Comparison of ENCODE assay signal across 8 cellular contexts in genomic region chr1:109655624-109656519, GRCh38. TPM values are rescaled to one million over a fixed set of nuclear protein-coding genes. Genes with fewer than 3 reads are reported as not detected.
DNase-seq lines count a peak whose midpoint lies in the region; ATAC-seq and TF ChIP-seq lines count a peak whose summit lies in the region.

GSTM4 (plus strand) TSS chr1:109656099; CDS start chr1:109656390, 291 bp downstream.

- H3K4me3 ChIP-seq in Caco-2 (ENCODE audit: low read depth, low read length) (peak within 1 kb of the TSS; percentile 48), HL-60 (replicated peaks; ENCODE audit: insufficient read depth, low read length) (peak within 1 kb of the TSS; percentile 65), fibroblast of pulmonary artery (replicated peaks; ENCODE audit: low read depth, low read length) (peak within 1 kb of the TSS; percentile 70)

- H3K36me3 Mint-ChIP-seq in Caco-2 (ENCODE audit: insufficient read depth, unreplicated experiment) (no peaks in the 10 kb centered on the region), natural killer cell (no peaks in the 10 kb centered on the region)
- H3K36me3 Mint-ChIP-seq in activated T-helper 2 cell treated with anti-CD3 and anti-CD28 coated beads, Interferon-gamma antibody, Interleukin-2, Interleukin-4, amounts not matched to agents 10 μg/mL and 5 μg/mL and 100 μg/mL, durations not matched to agents 14 hours and 24 hours and 36 hours (ENCODE audit: low read depth), result no peaks in the 10 kb centered on the region

- H3K36me3 ChIP-seq in Caco-2 (ENCODE audit: control insufficient read depth, insufficient read depth, low read length), result no peaks in the 10 kb centered on the region

- H3K9me3 Mint-ChIP-seq in Caco-2 (ENCODE audit: unreplicated experiment) (no peaks in the 10 kb centered on the region), natural killer cell (no peaks in the 10 kb centered on the region)
- H3K9me3 Mint-ChIP-seq in activated T-helper 2 cell treated with anti-CD3 and anti-CD28 coated beads, Interferon-gamma antibody, Interleukin-2, Interleukin-4, amounts not matched to agents 10 μg/mL and 5 μg/mL and 100 μg/mL, durations not matched to agents 14 hours and 24 hours and 36 hours, result no peaks in the 10 kb centered on the region

- H3K4me1 Mint-ChIP-seq in Caco-2 (ENCODE audit: low read depth, unreplicated experiment), result peaks cover 18% of the 10 kb centered on the region
- H3K4me1 Mint-ChIP-seq in activated T-helper 2 cell treated with anti-CD3 and anti-CD28 coated beads, Interferon-gamma antibody, Interleukin-2, Interleukin-4, amounts not matched to agents 10 μg/mL and 5 μg/mL and 100 μg/mL, durations not matched to agents 14 hours and 24 hours and 36 hours (ENCODE audit: low read depth), result peaks cover 10% of the 10 kb centered on the region
- H3K4me1 Mint-ChIP-seq in natural killer cell, result peaks cover 16 to 27% of the 10 kb centered on the region in 2 donors

- DNase-seq in Caco-2 (peak; percentile 77 to 84), HL-60 (ENCODE audit: low read depth in 1 of 2, low spot score in 1 of 2) (peak; percentile 79 to 88), RPMI7951 (ENCODE audit: low read depth) (peak; percentile 83), fibroblast of pulmonary artery (ENCODE audit: low read depth) (peak; percentile 83), natural killer cell (peak; percentile 54)
- peak; percentile 62 for DNase-seq in activated T-helper 2 cell treated with anti-CD3 and anti-CD28 coated beads, Interferon-gamma antibody, Interleukin-2, Interleukin-4, amounts not matched to agents 10 μg/mL and 5 μg/mL and 100 μg/mL, durations not matched to agents 14 hours and 24 hours and 36 hours (ENCODE audit: low spot score)
- DNase-seq in stimulated activated naive CD4-positive, alpha-beta T cell treated with Interleukin-2 at 50 U/mL for 16 hours (lab: John Stamatoyannopoulos, UW), result peak; percentile 60

- intact Hi-C loops in Caco-2 (cut with micrococcal nuclease; ENCODE audit: unreplicated experiment) (loop anchor here (5.0 kb wide), 1 partner anchor 116 kb away; no protein-coding TSS in a partner anchor), natural killer cell (cut with micrococcal nuclease) (no loop called here)
- intact Hi-C loops in activated T-helper 2 cell treated with anti-CD3 and anti-CD28 coated beads, Interferon-gamma antibody, Interleukin-2, Interleukin-4, amounts not matched to agents 10 μg/mL and 5 μg/mL and 100 μg/mL, durations not matched to agents 14 hours and 24 hours and 36 hours (cut with micrococcal nuclease), result loop anchor here (2.0 kb wide), 1 partner anchor 15 kb away; no protein-coding TSS in a partner anchor

- H3K27ac Mint-ChIP-seq in Caco-2 (ENCODE audit: unreplicated experiment) (peak within 1 kb of the TSS; percentile 76), natural killer cell (peak within 1 kb of the TSS; percentile 60 to 88)
- H3K27ac Mint-ChIP-seq in activated T-helper 2 cell treated with anti-CD3 and anti-CD28 coated beads, Interferon-gamma antibody, Interleukin-2, Interleukin-4, amounts not matched to agents 10 μg/mL and 5 μg/mL and 100 μg/mL, durations not matched to agents 14 hours and 24 hours and 36 hours, result peak within 1 kb of the TSS; percentile 86

- no peaks in the 10 kb centered on the region for H3K4me1 ChIP-seq in Caco-2

- TSS peak; percentile 64 for BruUV-seq in Caco-2 (replicated peaks; lab: Mats Ljungman, UMichigan)

- peak; percentile 90 for ATAC-seq in GM19452 (IDR thresholded peaks at IDR 0.05; ENCODE audit: unreplicated experiment)
- peak; percentile 84 to 89 (median 89) for ATAC-seq in natural killer cell

- no peaks in the 10 kb centered on the region for H3K27me3 ChIP-seq in Caco-2 (replicated peaks; ENCODE audit: control insufficient read depth, insufficient read depth, low read length)
- H3K27me3 ChIP-seq in HL-60 (ENCODE audit: insufficient read depth, poor library complexity, severe bottlenecking), result no peaks in the 10 kb centered on the region

- H3K9me3 ChIP-seq in Caco-2, result no peaks in the 10 kb centered on the region

- CTCF ChIA-PET in Caco-2 (lab: Charles Lee), result interaction anchor here (0.7 to 1.3 kb wide), 4 partner anchors 16 to 527 kb away, joined by 3 to 6 read pairs (median 4); no protein-coding TSS in a partner anchor

- TF ChIP-seq CTCF in Caco-2 (IDR thresholded peaks at IDR 0.05; ENCODE audit: insufficient read depth in 1 of 2, low read depth in 1 of 2, low read length in 1 of 2, severe bottlenecking in 1 of 2, unreplicated experiment in 1 of 2) (no peak), HL-60 (IDR thresholded peaks at IDR 0.05; ENCODE audit: insufficient read depth, low read length) (no peak), fibroblast of pulmonary artery (IDR thresholded peaks at IDR 0.05; ENCODE audit: low read length, missing control alignments) (no peak), natural killer cell (IDR thresholded peaks at IDR 0.05) (no peak)

- H3K4me3 Mint-ChIP-seq in Caco-2 (ENCODE audit: unreplicated experiment) (peak within 1 kb of the TSS; percentile 80), natural killer cell (peak within 1 kb of the TSS; percentile 95)
- H3K4me3 Mint-ChIP-seq in activated T-helper 2 cell treated with anti-CD3 and anti-CD28 coated beads, Interferon-gamma antibody, Interleukin-2, Interleukin-4, amounts not matched to agents 10 μg/mL and 5 μg/mL and 100 μg/mL, durations not matched to agents 14 hours and 24 hours and 36 hours (ENCODE audit: low read depth), result peak within 1 kb of the TSS; percentile 92

- POLR2A ChIA-PET in Caco-2 (lab: Charles Lee), result interaction anchor here (0.5 to 0.6 kb wide), 3 partner anchors 35 to 145 kb away, joined by 3 to 10 read pairs (median 3); partner anchors contain the start of gene GNAI3

- H3K27me3 Mint-ChIP-seq in Caco-2 (ENCODE audit: insufficient read depth, unreplicated experiment) (no peaks in the 10 kb centered on the region), natural killer cell (ENCODE audit: low read depth in 2 of 2) (peaks cover 9 to 17% of the 10 kb centered on the region in 2 donors)
- peaks cover 21% of the 10 kb centered on the region for H3K27me3 Mint-ChIP-seq in activated T-helper 2 cell treated with anti-CD3 and anti-CD28 coated beads, Interferon-gamma antibody, Interleukin-2, Interleukin-4, amounts not matched to agents 10 μg/mL and 5 μg/mL and 100 μg/mL, durations not matched to agents 14 hours and 24 hours and 36 hours (ENCODE audit: low read depth)

- peak within 1 kb of the TSS; percentile 40 for H3K27ac ChIP-seq in HL-60 (replicated peaks)

RNA-seq across cellular contexts. Expression of gene GSTM4, which starts in this region (rescaled TPM):
- total RNA-seq in Caco-2 (2022) (9.6 and 11.9 TPM in 2 replicates), natural killer cell (10 to 100 TPM; 20.5 to 48.8 (median 47.1) TPM)
- 30.6 and 34.5 TPM in 2 replicates for total RNA-seq in RPMI7951 (2014; rRNA removed; shearing (Covaris generic))
- 13.6 and 13.9 TPM in 2 replicates for total RNA-seq in activated T-helper 2 cell treated with anti-CD3 and anti-CD28 coated beads, Interferon-gamma antibody, Interleukin-2, Interleukin-4, amounts not matched to agents 10 μg/mL and 5 μg/mL and 100 μg/mL, durations not matched to agents 14 hours and 24 hours and 36 hours

Comparison
In these comparisons a context has a peak if more than half of its experiments do, and no peak if none do; other contexts are left out.
1. Peak in every context shown above with its lines: DNase-seq, ATAC-seq, H3K4me3 ChIP-seq and H3K27ac ChIP-seq.